Comparison of ENCODE assay signal across 12 cellular contexts in the genomic region with DNA sequence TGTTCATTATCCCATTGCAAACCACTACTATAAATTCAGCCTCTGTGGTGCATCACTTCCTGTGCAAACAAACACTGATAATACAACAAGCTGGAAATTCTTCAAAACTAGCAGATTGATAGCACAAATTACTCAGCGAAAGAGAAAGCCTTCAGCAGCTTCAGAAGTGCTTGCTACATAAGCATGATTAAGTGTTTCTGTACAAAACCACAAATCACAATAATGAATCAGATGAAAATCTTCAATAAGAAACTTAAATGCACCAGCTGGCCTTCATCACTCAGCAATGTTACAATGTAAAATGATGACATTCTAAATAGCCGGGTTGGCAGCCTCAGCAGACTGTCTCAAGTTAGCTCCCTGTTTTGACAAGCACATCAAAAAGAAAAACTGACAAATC.
DNase-seq lines count a peak whose midpoint lies in the region; ATAC-seq and TF ChIP-seq lines count a peak whose summit lies in the region.
"Had no signal": no experiment of that assay in that cellular context is flagged by ENCODE, and none has a peak within 500 bp of the region (broad histone marks: within the 10 kb centered on the region; RNA-seq: fewer than 3 reads in every experiment).

No MANE protein-coding gene starts in this region.

- H3K27me3 ChIP-seq in foreskin keratinocyte (no peaks in the 10 kb centered on the region), lower lobe of right lung (ENCODE audit: low read depth) (no peaks in the 10 kb centered on the region)

- H3K27ac ChIP-seq in RWPE1 (no peak overlapping the region), foreskin keratinocyte (no peak overlapping the region), lower lobe of right lung (no peak overlapping the region)

- TF ChIP-seq CTCF in RWPE1 (conservative IDR thresholded peaks at IDR 0.05; ENCODE audit: low read depth), result no peak
- TF ChIP-seq CTCF in foreskin keratinocyte (conservative IDR thresholded peaks at IDR 0.05), result no peak
- no peak for TF ChIP-seq CTCF in GM13977 (IDR thresholded peaks at IDR 0.05; ENCODE audit: extremely low read depth, insufficient read depth, missing control alignments)
- TF ChIP-seq CTCF in lower lobe of right lung (IDR thresholded peaks at IDR 0.05), result no peak

- no peaks in the 10 kb centered on the region for H3K36me3 ChIP-seq in lower lobe of right lung

- H3K4me1 ChIP-seq in foreskin keratinocyte, result no peaks in the 10 kb centered on the region
- H3K4me1 ChIP-seq in lower lobe of right lung, result no peaks in the 10 kb centered on the region

- H3K4me3 ChIP-seq in lower lobe of right lung, result no peak overlapping the region

- H3K9me3 ChIP-seq in lower lobe of right lung, result peaks cover 14% of the 10 kb centered on the region

- POLR2A ChIA-PET in RWPE1 (lab: Yijun Ruan, JAX; ENCODE audit: low non-redundant PET), result no interaction called here

- peak; percentile 45 for DNase-seq in Ammon's horn (ENCODE audit: low spot score)
- peak; percentile 39 for DNase-seq in RWPE1 (ENCODE audit: low spot score)
- peak; percentile 88 to 89 for DNase-seq in foreskin keratinocyte
- DNase-seq in GM13977 (ENCODE audit: low spot score), result no peak
- no peak for DNase-seq in lower lobe of right lung
- DNase-seq: activated CD4-positive, CD25-positive, alpha-beta regulatory T cell; activated effector memory CD4-positive, alpha-beta T cell treated with Interleukin-2 at 50 U/mL for 16 hours; naive thymus-derived CD8-positive, alpha-beta T cell; stimulated activated naive CD4-positive, alpha-beta T cell had no signal

- in situ Hi-C loops in GM13977 (cut with MboI; ENCODE audit: low pct_unique_long_range_greater_than_20kb, low sequenced_read_pairs, unreplicated experiment), result no loop called here

- CTCF ChIA-PET in RWPE1 (lab: Yijun Ruan, JAX), result no interaction called here

- ATAC-seq in HG02798 (IDR thresholded peaks at IDR 0.05; ENCODE audit: poor library complexity, unreplicated experiment) (peak; percentile 66), foreskin keratinocyte (peak; percentile 89), HG02623 (IDR thresholded peaks at IDR 0.05; ENCODE audit: unreplicated experiment) (no peak), HG03196 (IDR thresholded peaks at IDR 0.05; ENCODE audit: unreplicated experiment) (no peak), lower lobe of right lung (no peak)
- ATAC-seq: naive thymus-derived CD8-positive, alpha-beta T cell had no signal

- intact Hi-C loops in lower lobe of right lung (cut with DNase I), result no loop called here

Comparison
In these comparisons a context has a peak if more than half of its experiments do, and no peak if none do; other contexts are left out.
1. DNase-seq: peak in Ammon's horn (single experiment), RWPE1 (single experiment) and foreskin keratinocyte (2 of 2); none in GM13977 (single experiment) and lower lobe of right lung (single experiment).
2. ATAC-seq: peak in HG02798 (single experiment) and foreskin keratinocyte (single experiment); none in HG02623 (single experiment), HG03196 (single experiment) and lower lobe of right lung (0 of 2).